13 cellular contexts compared by ENCODE assay signal in the genomic region with DNA sequence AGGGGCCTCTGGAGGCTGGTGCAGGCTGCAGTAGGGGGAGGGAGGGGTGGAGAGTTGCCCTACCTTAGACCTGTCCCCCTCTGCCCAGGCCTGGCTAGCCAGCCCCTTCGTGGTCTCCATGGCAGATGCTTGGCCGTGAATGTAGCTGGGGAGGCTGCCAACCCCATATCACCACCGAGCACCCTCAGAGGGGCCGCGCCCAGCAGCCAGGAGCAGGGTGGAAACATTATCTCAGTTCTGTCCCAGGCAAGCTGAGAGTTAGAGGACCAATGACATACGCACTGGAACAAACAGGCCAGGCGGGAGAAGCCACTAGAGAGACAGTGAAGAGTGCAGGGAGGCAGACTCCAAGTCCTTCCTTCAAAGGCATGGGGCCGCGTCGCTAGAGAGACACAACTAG.
"Had no signal": no experiment of that assay in that cellular context is flagged by ENCODE, and none has a peak within 500 bp of the region (broad histone marks: within the 10 kb centered on the region; RNA-seq: fewer than 3 reads in every experiment).

No MANE protein-coding gene starts in this region.

- H3K27me3 ChIP-seq: transverse colon had no signal

- ATAC-seq: lower lobe of right lung; stimulated activated effector memory CD8-positive, alpha-beta T cell treated with anti-CD3 and anti-CD28 coated beads, Interleukin-12 subunit alpha, Interleukin-12 subunit beta, amount 100 ng/mL, for 72 hours had no signal

- H3K9me3 ChIP-seq: lower lobe of right lung, transverse colon had no signal

- DNase-seq: activated CD4-positive, alpha-beta memory T cell treated with anti-CD3 and anti-CD28 coated beads for 36 hours; activated CD4-positive, CD25-positive, alpha-beta regulatory T cell treated with anti-CD3 and anti-CD28 coated beads, Interleukin-2, amount 50 U/mL, for 72 hours; activated naive CD4-positive, alpha-beta T cell treated with Interleukin-2 at 50 U/mL for 16 hours; central memory CD4-positive, alpha-beta T cell; effector CD4-positive, alpha-beta T cell; kidney glomerular epithelial cell; lower lobe of right lung; midbrain; posterior cingulate gyrus; transverse colon had no signal

- H3K4me3 ChIP-seq: coronary artery, lower lobe of right lung, smooth muscle cell, transverse colon had no signal

- H3K36me3 ChIP-seq: lower lobe of right lung, transverse colon had no signal

- H3K4me1 ChIP-seq: lower lobe of right lung, transverse colon had no signal

- H3K27ac ChIP-seq: coronary artery, lower lobe of right lung, transverse colon had no signal
